ENCODE assay signal across 9 cellular contexts in the genomic region with DNA sequence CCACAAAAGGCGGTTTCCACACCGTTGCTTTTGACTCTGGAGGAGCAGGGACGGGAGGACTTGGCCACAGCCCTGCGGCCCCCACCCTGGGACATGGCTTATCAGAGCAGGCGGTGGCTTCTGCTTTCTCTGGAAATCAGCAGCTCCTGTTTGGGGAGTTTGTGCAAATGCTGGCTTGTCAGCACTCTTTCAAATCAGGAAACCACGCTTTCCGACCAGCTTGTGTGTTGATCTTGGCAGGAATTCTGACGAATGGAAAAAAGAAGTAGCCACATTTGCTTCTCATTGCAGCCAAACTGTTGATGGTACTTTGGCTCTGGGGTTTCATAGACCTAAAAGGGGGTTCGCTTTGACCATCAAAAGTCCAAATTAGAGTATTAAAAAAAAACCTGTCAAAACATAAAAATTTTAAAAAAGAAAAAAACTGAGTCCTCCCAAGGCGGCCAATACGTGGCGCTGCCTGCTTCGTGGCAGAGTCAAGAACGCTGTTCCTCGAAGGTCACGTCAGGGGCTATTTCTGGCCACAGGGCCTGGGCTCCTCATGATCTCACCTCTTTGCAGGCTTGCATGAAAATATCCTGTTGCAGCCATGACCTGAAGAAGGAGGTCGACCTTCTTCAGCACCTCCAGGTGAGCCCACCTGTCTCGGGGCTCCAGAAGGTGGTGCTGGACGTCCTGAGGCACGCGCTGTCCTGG.
DNase-seq lines count a peak whose midpoint lies in the region; ATAC-seq and TF ChIP-seq lines count a peak whose summit lies in the region.
"Had no signal": no experiment of that assay in that cellular context is flagged by ENCODE, and none has a peak within 500 bp of the region (broad histone marks: within the 10 kb centered on the region; RNA-seq: fewer than 3 reads in every experiment).

No MANE protein-coding gene starts in this region.

- H2AFZ ChIP-seq in OCI-LY3 (ENCODE audit: low read depth, low read length) (no peak overlapping the region), fibroblast of lung (ENCODE audit: low read length) (no peak overlapping the region)

- H3K27ac ChIP-seq in OCI-LY3 (ENCODE audit: low read length), result no peak overlapping the region
- no peak overlapping the region for H3K27ac ChIP-seq in fibroblast of lung (ENCODE audit: insufficient read depth, low read length)

- H3K9me3 ChIP-seq in OCI-LY3 (ENCODE audit: insufficient read depth, low read length) (no peaks in the 10 kb centered on the region), fibroblast of lung (ENCODE audit: control insufficient read depth, insufficient read depth, low read depth, low read length) (no peaks in the 10 kb centered on the region)

- DNase-seq in EH (ENCODE audit: low read depth), result peak; percentile 65
- peak; percentile 78 to 85 for DNase-seq in fibroblast of lung (ENCODE audit: low read depth in 2 of 2)
- peak; percentile 33 for DNase-seq in occipital lobe (lab: John Stamatoyannopoulos, UW)
- DNase-seq in cortex of kidney (lab: John Stamatoyannopoulos, UW), result no peak
- no peak for DNase-seq in NCI-H510A (lab: John Stamatoyannopoulos, UW)
- no peak for DNase-seq in DMS153 treated with DMSO at 0.1 percent for 48 hours (lab: John Stamatoyannopoulos, UW; ENCODE audit: unreplicated experiment)
- DNase-seq: NCI-H2081 had no signal

- H3K4me2 ChIP-seq in OCI-LY3 (ENCODE audit: low read length) (no peak overlapping the region), fibroblast of lung (ENCODE audit: extremely low read depth, insufficient read depth, low read length) (peak overlapping the region; percentile 51)

- H4K20me1 ChIP-seq in OCI-LY3 (ENCODE audit: insufficient read depth, low read length), result no peaks in the 10 kb centered on the region
- H4K20me1 ChIP-seq in fibroblast of lung (ENCODE audit: control insufficient read depth, extremely low read depth, insufficient read depth, low read length), result no peaks in the 10 kb centered on the region

- peak; percentile 12; the same call in 1 of the 2 replicates for TF ChIP-seq CTCF in OCI-LY3 (IDR thresholded peaks at IDR 0.05; ENCODE audit: low read depth, low read length)
- peak; percentile 46 to 54 for TF ChIP-seq CTCF in fibroblast of lung (conservative IDR thresholded peaks at IDR 0.05 in 1 of 2, IDR thresholded peaks at IDR 0.05 in 1 of 2; ENCODE audit: low read depth in 1 of 2, low read length in 2 of 2)

- no peaks in the 10 kb centered on the region for H3K36me3 ChIP-seq in OCI-LY3 (replicated peaks; ENCODE audit: low read depth, low read length)
- no peaks in the 10 kb centered on the region for H3K36me3 ChIP-seq in fibroblast of lung (ENCODE audit: control insufficient read depth, insufficient read depth, low read length)

- H3K4me1 ChIP-seq in OCI-LY3 (ENCODE audit: low read length), result peaks cover under 1% of the 10 kb centered on the region; the same call in 1 of the 2 replicates
- H3K4me1 ChIP-seq in fibroblast of lung (ENCODE audit: control insufficient read depth, extremely low read depth, insufficient read depth, low read length), result peaks cover 6% of the 10 kb centered on the region

- H3K4me3 ChIP-seq in OCI-LY3 (ENCODE audit: low read length) (no peak overlapping the region), fibroblast of lung (replicated peaks in 1 of 4; ENCODE audit: control extremely low read depth in 1 of 4, insufficient read depth in 1 of 4, low read depth in 3 of 4, low read length in 4 of 4) (no peak overlapping the region)

- no peak overlapping the region for H3K9ac ChIP-seq in OCI-LY3 (ENCODE audit: low read length)
- H3K9ac ChIP-seq in fibroblast of lung (ENCODE audit: insufficient read depth, low read length), result no peak overlapping the region

- no peak for ATAC-seq in GM21526 (IDR thresholded peaks at IDR 0.05; ENCODE audit: low FRiP score, unreplicated experiment)

- H3K79me2 ChIP-seq in OCI-LY3 (ENCODE audit: low read length) (no peaks in the 10 kb centered on the region), fibroblast of lung (ENCODE audit: control insufficient read depth, insufficient read depth, low read length) (no peaks in the 10 kb centered on the region)

- H3K27me3 ChIP-seq in OCI-LY3 (ENCODE audit: low read depth, low read length), result 0 out of 2 replicates have a peak, but pooled peaks cover 2% of the 10 kb centered on the region
- H3K27me3 ChIP-seq in fibroblast of lung (ENCODE audit: control insufficient read depth, insufficient read depth, low read length), result no peaks in the 10 kb centered on the region

Comparison
In these comparisons a context has a peak if more than half of its experiments do, and no peak if none do; other contexts are left out.
1. DNase-seq: peak in EH (single experiment), fibroblast of lung (2 of 2) and occipital lobe (single experiment); none in cortex of kidney (single experiment), NCI-H510A (single experiment) and DMS153 treated with DMSO at 0.1 percent for 48 hours (single experiment).